8 cellular contexts compared by ENCODE assay signal in the genomic region with DNA sequence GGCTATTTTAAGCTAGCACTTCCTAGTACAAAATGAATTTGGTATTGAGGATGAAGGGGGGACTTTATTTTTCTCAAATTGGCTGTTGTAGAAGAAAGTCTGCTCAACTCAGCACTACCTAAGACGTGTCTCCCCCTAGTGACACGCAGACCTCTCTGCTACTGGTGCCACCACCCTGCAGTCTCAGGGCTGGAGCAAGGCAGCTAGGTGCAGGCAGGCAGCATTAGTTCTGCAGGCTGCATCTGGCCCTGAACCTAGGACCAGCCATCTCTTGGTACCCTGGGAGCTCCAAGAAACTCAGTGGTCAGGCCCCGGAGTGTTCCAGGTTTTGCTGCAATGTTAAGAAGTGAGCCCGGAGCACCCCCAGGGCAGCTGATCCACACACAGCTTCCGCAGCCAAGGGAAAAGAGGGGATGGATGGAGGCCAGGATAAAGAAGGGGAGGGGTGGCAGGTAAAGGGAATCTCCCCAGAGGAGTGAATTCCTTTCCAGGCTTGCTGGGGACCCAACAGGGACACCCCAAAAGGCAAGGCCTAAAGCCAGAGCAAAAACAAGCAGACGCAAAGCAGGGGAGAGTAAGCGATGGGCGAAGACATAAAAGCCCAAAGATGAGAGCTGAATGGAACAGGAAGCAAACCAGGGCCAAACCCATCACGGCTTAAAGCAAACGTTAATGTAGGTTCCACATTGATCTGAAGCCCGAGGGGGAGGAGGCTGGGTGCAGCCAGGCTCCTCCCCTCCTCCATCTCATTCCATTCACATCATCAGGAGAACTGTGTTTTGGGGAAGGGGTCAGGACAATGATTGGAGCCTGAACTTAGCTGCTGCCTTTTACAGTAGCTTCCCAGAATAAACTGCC.
DNase-seq lines count a peak whose midpoint lies in the region; ATAC-seq and TF ChIP-seq lines count a peak whose summit lies in the region.

No MANE protein-coding gene starts in this region.

- no peaks in the 10 kb centered on the region for H3K9me3 ChIP-seq in heart right ventricle

- peak overlapping the region in 9 of 10 donors; percentile 51 to 84 (median 75) for H3K27ac ChIP-seq in heart right ventricle

- H3K4me1 ChIP-seq in heart right ventricle = peaks cover 11 to 81% (median 52%) of the 10 kb centered on the region in 9 donors

- peak; percentile 21 for DNase-seq in NCI-H510A treated with DMSO at 0.1 percent for 48 hours (lab: John Stamatoyannopoulos, UW)
- no peak for DNase-seq in NCI-H510A (lab: John Stamatoyannopoulos, UW)
- peak; percentile 42 for DNase-seq in UCSD-AML1 (lab: John Stamatoyannopoulos, UW; ENCODE audit: unreplicated experiment)
- DNase-seq in heart right ventricle = peak in 1 of 2 donors; percentile 33
- DNase-seq in stimulated activated naive CD8-positive, alpha-beta T cell treated with anti-CD3 and anti-CD28 coated beads, Interleukin-15, Interleukin-2, amounts not matched to agents 100 U/mL and 50 U/mL, for 24 hours = peak; percentile 15
- DNase-seq in dedifferentiated amniotic fluid mesenchymal stem cell (ENCODE audit: extremely low spot score) = no peak
- no peak for DNase-seq in mesenteric fat pad (ENCODE audit: low spot score)

- H3K4me3 ChIP-seq in heart right ventricle = no peak overlapping the region

- no peaks in the 10 kb centered on the region for H3K27me3 ChIP-seq in heart right ventricle

- H3K36me3 ChIP-seq in heart right ventricle = no peaks in the 10 kb centered on the region

- peak in 7 of 9 donors; percentile 42 to 65 (median 54) for TF ChIP-seq CTCF in heart right ventricle (IDR thresholded peaks at IDR 0.05)

- WGBS in heart right ventricle, 2 donors = 62 to 65% methylated on average over 11 of the region's 11 CpGs

- ATAC-seq in HG02642 (IDR thresholded peaks at IDR 0.05; ENCODE audit: poor library complexity, unreplicated experiment) (peak; percentile 60), heart right ventricle (peak in 6 of 8 donors; percentile 16 to 51 (median 40))
- ATAC-seq in stimulated activated naive CD8-positive, alpha-beta T cell treated with anti-CD3 and anti-CD28 coated beads, Interleukin-15, Interleukin-2, amounts not matched to agents 100 U/mL and 50 U/mL, for 24 hours = peak; percentile 67

- intact Hi-C loops in heart right ventricle (cut with DNase I) = loop anchor here in 6 of 10 donors (1.0 to 10.0 kb wide), 5 partner anchors 87 to 343 kb away; partner anchors contain the start of gene ZFHX3 (in 4 of the 6)

Comparison
In these comparisons a context has a peak if more than half of its experiments do, and no peak if none do; other contexts are left out.
1. DNase-seq: peak in NCI-H510A treated with DMSO at 0.1 percent for 48 hours (single experiment), UCSD-AML1 (single experiment) and stimulated activated naive CD8-positive, alpha-beta T cell treated with anti-CD3 and anti-CD28 coated beads, Interleukin-15, Interleukin-2, amounts not matched to agents 100 U/mL and 50 U/mL, for 24 hours (single experiment); none in NCI-H510A (single experiment), dedifferentiated amniotic fluid mesenchymal stem cell (single experiment) and mesenteric fat pad (single experiment).
2. Peak in every context shown above with its lines, with median percentiles within 50 percentile points of each other: ATAC-seq.